Comparison of ENCODE assay signal across 8 cellular contexts in the genomic region with DNA sequence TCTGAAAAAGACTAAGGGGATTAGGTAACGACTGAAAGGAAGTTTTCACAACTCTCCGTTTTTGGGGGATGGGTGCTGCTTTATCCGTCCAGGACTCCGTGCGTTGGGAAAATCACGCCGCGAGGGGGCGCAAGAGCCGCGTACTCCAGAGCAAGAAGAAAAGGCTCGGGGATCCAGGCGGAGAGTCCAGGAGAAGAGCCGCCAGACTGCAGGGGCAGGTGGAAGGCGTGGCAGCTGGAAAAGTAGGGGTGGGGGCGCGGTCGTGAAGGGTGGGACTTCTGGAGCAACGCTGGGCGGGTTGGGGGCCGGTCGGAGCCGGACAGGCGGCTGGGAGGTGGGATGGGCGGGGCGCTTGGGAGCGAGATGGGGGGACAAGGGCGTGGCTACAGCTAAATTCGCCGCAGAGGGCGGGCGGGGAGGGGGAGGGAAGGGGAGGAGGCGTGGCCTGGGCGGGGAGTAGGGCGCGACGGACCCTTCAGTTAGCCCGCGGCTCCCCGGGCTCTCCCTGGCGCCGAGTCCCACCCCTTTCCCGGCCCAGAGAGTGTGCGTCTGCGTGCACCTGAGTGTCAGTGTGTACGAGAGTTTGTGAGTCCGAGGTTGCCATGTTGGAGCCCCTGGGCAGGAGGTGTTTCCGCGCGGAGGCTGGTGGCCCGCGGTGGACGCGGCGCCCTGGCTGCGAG. TPM values are rescaled to one million over a fixed set of nuclear protein-coding genes. Genes with fewer than 3 reads are reported as not detected.
DNase-seq lines count a peak whose midpoint lies in the region; ATAC-seq and TF ChIP-seq lines count a peak whose summit lies in the region.

No MANE protein-coding gene starts in this region.

- no peaks in the 10 kb centered on the region for H3K9me2 ChIP-seq in OCI-LY1 (ENCODE audit: low read depth, low read length)

- H3K27ac ChIP-seq in HUES64 (ENCODE audit: low read depth, low read length) (peak overlapping the region; percentile 92), OCI-LY1 (ENCODE audit: low read depth, low read length, poor library complexity, severe bottlenecking) (no peak overlapping the region), epithelial cell of prostate (peak overlapping the region; percentile 92)

- peak; percentile 91 for DNase-seq in CMK (ENCODE audit: low read depth)
- DNase-seq in activated T-cell treated with anti-CD3 and anti-CD28 coated beads for 24 hours (ENCODE audit: low read depth): peak; percentile 85
- DNase-seq in epithelial cell of prostate (ENCODE audit: low read depth, low spot score): peak; percentile 85
- DNase-seq in mucosa of gallbladder (ENCODE audit: low spot score): peak; percentile 98
- peak; percentile 86 for DNase-seq in stimulated activated CD8-positive, alpha-beta memory T cell treated with anti-CD3 and anti-CD28 coated beads, Interleukin-4, amount 100 ng/mL, for 24 hours (ENCODE audit: low read depth)

- no peaks in the 10 kb centered on the region for H3K9me3 ChIP-seq in HUES64 (ENCODE audit: insufficient read depth, low read depth, low read length)
- H3K9me3 ChIP-seq in OCI-LY1 (ENCODE audit: low read length): no peaks in the 10 kb centered on the region

- no peaks in the 10 kb centered on the region for H3F3A ChIP-seq in OCI-LY1 (ENCODE audit: insufficient read depth, low read length)

- peak overlapping the region; percentile 85 for H3K9ac ChIP-seq in HUES64 (ENCODE audit: low read depth, low read length)
- peak overlapping the region; percentile 56 for H3K9ac ChIP-seq in OCI-LY1 (ENCODE audit: low read length)

- H3K4me2 ChIP-seq in OCI-LY1 (ENCODE audit: low read length): peak overlapping the region; percentile 98

- peak; percentile 57 for ATAC-seq in GM21360 (IDR thresholded peaks at IDR 0.05; ENCODE audit: unreplicated experiment)

- peaks cover 15% of the 10 kb centered on the region for H3K4me1 ChIP-seq in HUES64 (ENCODE audit: insufficient read depth, low read length)
- H3K4me1 ChIP-seq in OCI-LY1 (ENCODE audit: insufficient read depth, low read length, severe bottlenecking): peaks cover 14% of the 10 kb centered on the region

- H4K20me1 ChIP-seq in OCI-LY1 (ENCODE audit: insufficient read depth, low read length): no peaks in the 10 kb centered on the region

- H3K79me2 ChIP-seq in OCI-LY1 (ENCODE audit: insufficient read depth, low read length): no peaks in the 10 kb centered on the region

- H3K27me3 ChIP-seq in HUES64 (ENCODE audit: insufficient read depth, low read length): peaks cover 41% of the 10 kb centered on the region
- H3K27me3 ChIP-seq in OCI-LY1 (ENCODE audit: insufficient read depth, low read length): no peaks in the 10 kb centered on the region

- H2AFZ ChIP-seq in OCI-LY1 (ENCODE audit: low read length): no peak overlapping the region; the same call in 1 of the 2 replicates

- peak; percentile 94 for TF ChIP-seq CTCF in OCI-LY1 (IDR thresholded peaks at IDR 0.05; ENCODE audit: low read length)

- H3K4me3 ChIP-seq in HUES64 (ENCODE audit: low read length): peak overlapping the region; percentile 93
- H3K4me3 ChIP-seq in OCI-LY1 (ENCODE audit: low read depth, low read length, poor library complexity, severe bottlenecking): peak overlapping the region; percentile 83

- H3K36me3 ChIP-seq in HUES64 (ENCODE audit: insufficient read depth, low read length): no peaks in the 10 kb centered on the region
- no peaks in the 10 kb centered on the region for H3K36me3 ChIP-seq in OCI-LY1 (ENCODE audit: insufficient read depth, low read length)

- under 1% methylated on average over 56 of the region's 56 CpGs for WGBS in HUES64

RNA-seq across cellular contexts. Expression of a gene that starts 0.6 kb away (rescaled TPM):
- 10.3 TPM for polyA plus RNA-seq in HUES64 (2013, experiment 1 of 2)
- 12.7 TPM for polyA plus RNA-seq in HUES64 (2013, experiment 2 of 2)
- 69.2 TPM for total RNA-seq in mucosa of gallbladder

RNA-seq across cellular contexts. Expression of a gene that starts 35.3 kb away (rescaled TPM):
- 0.25 TPM for polyA plus RNA-seq in HUES64 (2013, experiment 1 of 2)
- 0.32 TPM for polyA plus RNA-seq in HUES64 (2013, experiment 2 of 2)
- total RNA-seq in mucosa of gallbladder: 2.9 TPM
